Comparison of ENCODE assay signal across 20 cellular contexts in the genomic region with DNA sequence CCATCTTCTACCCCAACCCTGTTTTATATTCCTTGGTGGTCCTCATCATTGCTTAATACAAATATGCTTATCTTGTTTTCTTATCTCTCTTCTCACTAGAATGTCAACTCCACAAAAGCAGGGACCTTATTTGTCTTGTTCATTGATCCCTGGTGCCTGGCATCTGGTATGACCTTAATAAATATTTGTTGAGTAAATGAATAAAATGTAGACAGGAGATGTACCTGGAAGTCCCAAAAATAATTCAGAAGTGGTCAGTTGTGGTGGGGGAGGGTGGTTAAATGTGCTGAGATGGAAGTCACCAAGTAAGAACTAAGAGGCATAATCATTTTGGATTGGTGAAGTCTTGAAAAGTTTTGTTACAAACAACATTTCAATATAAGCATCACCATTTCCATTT.
A peak's percentile ranks its signal among the peaks of the same experiment; 100 is the strongest.
DNase-seq lines count a peak whose midpoint lies in the region; ATAC-seq and TF ChIP-seq lines count a peak whose summit lies in the region.
"Had no signal": no experiment of that assay in that cellular context is flagged by ENCODE, and none has a peak within 500 bp of the region (broad histone marks: within the 10 kb centered on the region; RNA-seq: fewer than 3 reads in every experiment).

No MANE protein-coding gene starts in this region.

- no peak overlapping the region for H3K4me3 ChIP-seq in OCI-LY3 (ENCODE audit: low read length)
- H3K4me3 ChIP-seq in right lobe of liver, result no peak overlapping the region
- H3K4me3 ChIP-seq: A549; BLaER1 treated with 17β-estradiol and CSF1 and Interleukin-3, amounts not matched to agents 10 nM and 100 nM; GM12878 had no signal

- no peak overlapping the region for H3K27ac ChIP-seq in OCI-LY3 (ENCODE audit: low read length)
- H3K27ac ChIP-seq in right lobe of liver, result no peak overlapping the region
- H3K27ac ChIP-seq: 22Rv1; A549; BLaER1 treated with 17β-estradiol and CSF1 and Interleukin-3, amounts not matched to agents 10 nM and 100 nM; C4-2B had no signal

- ATAC-seq in right lobe of liver (peak; percentile 74 to 89 (median 79)), GM21360 (IDR thresholded peaks at IDR 0.05; ENCODE audit: unreplicated experiment) (no peak)
- ATAC-seq: A549; CD8-positive, alpha-beta T cell; GM12878 had no signal

- H4K20me1 ChIP-seq in OCI-LY3 (ENCODE audit: insufficient read depth, low read length), result no peaks in the 10 kb centered on the region
- H4K20me1 ChIP-seq: BLaER1 treated with 17β-estradiol and CSF1 and Interleukin-3, amounts not matched to agents 10 nM and 100 nM had no signal

- TF ChIP-seq CTCF in OCI-LY3 (IDR thresholded peaks at IDR 0.05; ENCODE audit: low read depth, low read length), result no peak
- no peak for TF ChIP-seq CTCF in right lobe of liver (IDR thresholded peaks at IDR 0.05)
- TF ChIP-seq CTCF in GM13977 (IDR thresholded peaks at IDR 0.05; ENCODE audit: extremely low read depth, insufficient read depth, missing control alignments), result no peak

- no peak overlapping the region for H3K4me2 ChIP-seq in OCI-LY3 (ENCODE audit: low read length)
- H3K4me2 ChIP-seq: A549; BLaER1 treated with 17β-estradiol and CSF1 and Interleukin-3, amounts not matched to agents 10 nM and 100 nM had no signal

- peak; percentile 30 for DNase-seq in DMS53 (lab: John Stamatoyannopoulos, UW)
- DNase-seq in DMS53 treated with DMSO at 0.1 percent for 48 hours (lab: John Stamatoyannopoulos, UW; ENCODE audit: unreplicated experiment), result no peak
- DNase-seq in right lobe of liver, result no peak
- DNase-seq in GM13977 (ENCODE audit: low spot score), result no peak
- DNase-seq: AML-193; Caco-2; Calu3; CD4-positive, alpha-beta T cell; CD8-positive, alpha-beta T cell; DMS79; DND-41; EL; GDM1 had no signal

- in situ Hi-C loops in GM13977 (cut with MboI; ENCODE audit: low pct_unique_long_range_greater_than_20kb, low sequenced_read_pairs, unreplicated experiment), result no loop called here

- H2AFZ ChIP-seq in OCI-LY3 (ENCODE audit: low read depth, low read length), result peak overlapping the region; percentile 67; the same call in 1 of the 2 replicates

- no peaks in the 10 kb centered on the region for H3K79me2 ChIP-seq in OCI-LY3 (ENCODE audit: low read length)

- no peak overlapping the region for H3K9ac ChIP-seq in OCI-LY3 (ENCODE audit: low read length)
- H3K9ac ChIP-seq: BLaER1 treated with 17β-estradiol and CSF1 and Interleukin-3, amounts not matched to agents 10 nM and 100 nM had no signal

- H3K9me3 ChIP-seq in OCI-LY3 (ENCODE audit: insufficient read depth, low read length) (no peaks in the 10 kb centered on the region), right lobe of liver (no peaks in the 10 kb centered on the region)
- H3K9me3 ChIP-seq: A549; BLaER1 treated with 17β-estradiol and CSF1 and Interleukin-3, amounts not matched to agents 10 nM and 100 nM; Caco-2 had no signal

- intact Hi-C loops in right lobe of liver (cut with DNase I), result no loop called here

- H3K27me3 ChIP-seq in OCI-LY3 (ENCODE audit: low read depth, low read length), result no peaks in the 10 kb centered on the region
- H3K27me3 ChIP-seq in right lobe of liver, result no peaks in the 10 kb centered on the region
- H3K27me3 ChIP-seq: BLaER1 treated with 17β-estradiol and CSF1 and Interleukin-3, amounts not matched to agents 10 nM and 100 nM had no signal

- H3K4me1 ChIP-seq in OCI-LY3 (ENCODE audit: low read length) (no peaks in the 10 kb centered on the region), right lobe of liver (peaks cover 0 to 24% (median 10%) of the 10 kb centered on the region in 4 donors)
- H3K4me1 ChIP-seq: A549; BLaER1 treated with 17β-estradiol and CSF1 and Interleukin-3, amounts not matched to agents 10 nM and 100 nM; Caco-2 had no signal

- H3K36me3 ChIP-seq in OCI-LY3 (replicated peaks; ENCODE audit: low read depth, low read length) (no peaks in the 10 kb centered on the region), right lobe of liver (no peaks in the 10 kb centered on the region)
- H3K36me3 ChIP-seq: BLaER1 treated with 17β-estradiol and CSF1 and Interleukin-3, amounts not matched to agents 10 nM and 100 nM had no signal

- TF ChIP-seq POLR2A in right lobe of liver (IDR thresholded peaks at IDR 0.05), result no peak
